ENCODE assay signal across 9 cellular contexts in genomic region chr1:12475158-12475934, GRCh38.
DNase-seq lines count a peak whose midpoint lies in the region; ATAC-seq and TF ChIP-seq lines count a peak whose summit lies in the region.
"Had no signal": no experiment of that assay in that cellular context is flagged by ENCODE, and none has a peak within 500 bp of the region (broad histone marks: within the 10 kb centered on the region; RNA-seq: fewer than 3 reads in every experiment).

No MANE protein-coding gene starts in this region.

- peaks cover 96% of the 10 kb centered on the region for H3K4me1 Mint-ChIP-seq in nephron progenitor cell

- no peaks in the 10 kb centered on the region for H3K9me2 ChIP-seq in Loucy (replicated peaks; ENCODE audit: low read depth, low read length)

- peak overlapping the region; percentile 56 for H3K4me2 ChIP-seq in Loucy (ENCODE audit: low read depth, low read length, poor library complexity, severe bottlenecking)

- H3K27me3 ChIP-seq in Loucy (ENCODE audit: insufficient read depth, low read length, poor library complexity, severe bottlenecking) = no peaks in the 10 kb centered on the region

- H3K9me3 Mint-ChIP-seq in nephron progenitor cell = peaks cover 10% of the 10 kb centered on the region

- TF ChIP-seq CTCF in C4-2B (conservative IDR thresholded peaks at IDR 0.05) = no peak
- TF ChIP-seq CTCF in Loucy (conservative IDR thresholded peaks at IDR 0.05; ENCODE audit: low read length) = no peak
- no peak for TF ChIP-seq CTCF in epithelial cell of esophagus (IDR thresholded peaks at IDR 0.05; ENCODE audit: insufficient read depth, low read depth, low read length, missing control alignments)
- no peak for TF ChIP-seq CTCF in nephron progenitor cell (IDR thresholded peaks at IDR 0.05)
- no peak for TF ChIP-seq CTCF in GM10266 (IDR thresholded peaks at IDR 0.05; ENCODE audit: control insufficient read depth, insufficient read depth, low read depth, missing control alignments)

- H3K4me3 Mint-ChIP-seq in nephron progenitor cell = peak overlapping the region; percentile 4

- ATAC-seq in GM21576 (IDR thresholded peaks at IDR 0.05; ENCODE audit: unreplicated experiment) = no peak

- peaks cover 88% of the 10 kb centered on the region for H3K4me1 ChIP-seq in Loucy (ENCODE audit: insufficient read depth, low read length, poor library complexity, severe bottlenecking)

- H4K20me1 ChIP-seq in Loucy (ENCODE audit: insufficient read depth, low read length, poor library complexity, severe bottlenecking) = no peaks in the 10 kb centered on the region

- H3K9me3 ChIP-seq in Loucy (ENCODE audit: insufficient read depth, low read depth, low read length) = no peaks in the 10 kb centered on the region

- H3K36me3 ChIP-seq in Loucy (ENCODE audit: insufficient read depth, low read length) = no peaks in the 10 kb centered on the region

- H3K27me3 Mint-ChIP-seq in nephron progenitor cell (ENCODE audit: low read depth, poor library complexity) = no peaks in the 10 kb centered on the region

- H3K36me3 Mint-ChIP-seq in nephron progenitor cell (ENCODE audit: low read depth) = peaks cover 8% of the 10 kb centered on the region

- no peak overlapping the region for H3K27ac Mint-ChIP-seq in nephron progenitor cell

- DNase-seq in epithelial cell of esophagus (ENCODE audit: low read depth) (peak; percentile 19), nephron progenitor cell (no peak), GM10266 (ENCODE audit: extremely low spot score) (no peak), GDM1 (lab: John Stamatoyannopoulos, UW) (no peak), NCI-H345 treated with DMSO at 0.1 percent for 48 hours (lab: John Stamatoyannopoulos, UW; ENCODE audit: unreplicated experiment) (no peak)
- DNase-seq: occipital lobe had no signal

- H3K27ac ChIP-seq in C4-2B = peak overlapping the region; percentile 74

- H3K9ac ChIP-seq in Loucy (ENCODE audit: low read depth, low read length, poor library complexity, severe bottlenecking) = peak overlapping the region; percentile 31

- no peak overlapping the region for H2AFZ ChIP-seq in Loucy (ENCODE audit: low read length)

- peak overlapping the region; percentile 41 for H3K4me3 ChIP-seq in Loucy (ENCODE audit: low read length, poor library complexity, severe bottlenecking)
- no peak overlapping the region for H3K4me3 ChIP-seq in epithelial cell of esophagus (ENCODE audit: low read length)

- H3K79me2 ChIP-seq in Loucy (ENCODE audit: insufficient read depth, low read length) = no peaks in the 10 kb centered on the region

- peaks cover 18% of the 10 kb centered on the region for H3F3A ChIP-seq in Loucy (ENCODE audit: low read depth)
